8 cellular contexts compared by ENCODE assay signal in genomic region chr1:2230781-2231666, GRCh38. TPM values are rescaled to one million over a fixed set of nuclear protein-coding genes. Genes with fewer than 3 reads are reported as not detected.
A peak's percentile ranks its signal among the peaks of the same experiment; 100 is the strongest.
DNase-seq lines count a peak whose midpoint lies in the region; ATAC-seq and TF ChIP-seq lines count a peak whose summit lies in the region.

No MANE protein-coding gene starts in this region.

- H3K27ac Mint-ChIP-seq in activated CD4-positive, alpha-beta T cell treated with anti-CD3 and anti-CD28 coated beads, Interleukin-2, amount 10 ng/mL, durations not matched to agents 24 days and 14 days: peak overlapping the region; percentile 91
- H3K27ac Mint-ChIP-seq in effector memory CD8-positive, alpha-beta T cell: peak overlapping the region; percentile 96 to 99

- TF ChIP-seq POLR2A in transverse colon (IDR thresholded peaks at IDR 0.05): no peak

- no peaks in the 10 kb centered on the region for H3K27me3 ChIP-seq in muscle layer of duodenum (ENCODE audit: low read depth, low read length)
- H3K27me3 ChIP-seq in transverse colon: no peaks in the 10 kb centered on the region

- peaks cover 0 to 29% of the 10 kb centered on the region in 2 experiments; a peak in 1 of 3 replicates for H3K36me3 ChIP-seq in HEK293 (ENCODE audit: control insufficient read depth in 2 of 2, insufficient read depth in 1 of 2, low read length in 2 of 2)
- H3K36me3 ChIP-seq in muscle layer of duodenum (ENCODE audit: control insufficient read depth in 1 of 2, insufficient read depth in 2 of 2, low read length in 2 of 2): no peaks in the 10 kb centered on the region
- no peaks in the 10 kb centered on the region for H3K36me3 ChIP-seq in transverse colon

- H3K27ac ChIP-seq in HEK293 (ENCODE audit: extremely low read depth, low read depth, low read length) (peak overlapping the region; percentile 90), muscle layer of duodenum (ENCODE audit: low read length) (peak overlapping the region; percentile 79), transverse colon (peak overlapping the region; percentile 82 to 90 (median 85))

- peak; percentile 31 for ATAC-seq in effector memory CD8-positive, alpha-beta T cell (replicated peaks)

- peak overlapping the region; percentile 93 for H3K4me3 Mint-ChIP-seq in activated CD4-positive, alpha-beta T cell treated with anti-CD3 and anti-CD28 coated beads, Interleukin-2, amount 10 ng/mL, durations not matched to agents 24 days and 14 days
- H3K4me3 Mint-ChIP-seq in effector memory CD8-positive, alpha-beta T cell: peak overlapping the region; percentile 87 to 89

- in situ Hi-C loops in transverse colon (cut with MboI; ENCODE audit: low pct_ligation_motif_present in 1 of 4, low pct_unique_long_range_greater_than_20kb in 1 of 4, low sequenced_read_pairs in 3 of 4): no loop called here

- intact Hi-C loops in activated CD4-positive, alpha-beta T cell treated with anti-CD3 and anti-CD28 coated beads, Interleukin-2, amount 10 ng/mL, durations not matched to agents 24 days and 14 days (cut with micrococcal nuclease): loop anchor here (2.0 kb wide), 2 partner anchors 36 to 60 kb away; partner anchors contain the start of gene FAAP20
- intact Hi-C loops in transverse colon (cut with DNase I; ENCODE audit: low total_unique reads): loop anchor here (5.0 kb wide), 1 partner anchor 81 kb away; no protein-coding TSS in a partner anchor

- peak; percentile 86 for DNase-seq in activated CD4-positive, alpha-beta T cell treated with anti-CD3 and anti-CD28 coated beads, Interleukin-2, amount 10 ng/mL, durations not matched to agents 24 days and 14 days
- DNase-seq in effector memory CD8-positive, alpha-beta T cell: peak; percentile 72 to 82 (median 80)
- peak; percentile 55 for DNase-seq in transverse colon
- DNase-seq in amniotic stem cell (lab: John Stamatoyannopoulos, UW): no peak
- no peak for DNase-seq in HuH-7 (ENCODE audit: low spot score)
- DNase-seq in NCI-H446 treated with DMSO at 0.1 percent for 48 hours (lab: John Stamatoyannopoulos, UW): no peak

- H3K27me3 Mint-ChIP-seq in activated CD4-positive, alpha-beta T cell treated with anti-CD3 and anti-CD28 coated beads, Interleukin-2, amount 10 ng/mL, durations not matched to agents 24 days and 14 days: peaks cover 3% of the 10 kb centered on the region
- no peaks in the 10 kb centered on the region for H3K27me3 Mint-ChIP-seq in effector memory CD8-positive, alpha-beta T cell

- TF ChIP-seq EP300 in transverse colon (IDR thresholded peaks at IDR 0.05; ENCODE audit: low read depth): no peak

- no peaks in the 10 kb centered on the region for H3K9me3 ChIP-seq in HEK293 (ENCODE audit: control insufficient read depth, insufficient read depth, low read depth, low read length)
- H3K9me3 ChIP-seq in muscle layer of duodenum (ENCODE audit: control insufficient read depth in 1 of 2, low read length in 2 of 2): no peaks in the 10 kb centered on the region
- H3K9me3 ChIP-seq in transverse colon: no peaks in the 10 kb centered on the region

- peaks cover 25% of the 10 kb centered on the region for H3K36me3 Mint-ChIP-seq in activated CD4-positive, alpha-beta T cell treated with anti-CD3 and anti-CD28 coated beads, Interleukin-2, amount 10 ng/mL, durations not matched to agents 24 days and 14 days (ENCODE audit: low read depth)
- peaks cover 89% of the 10 kb centered on the region for H3K36me3 Mint-ChIP-seq in effector memory CD8-positive, alpha-beta T cell (ENCODE audit: insufficient read depth)

- peaks cover 47% of the 10 kb centered on the region for H3K4me1 Mint-ChIP-seq in activated CD4-positive, alpha-beta T cell treated with anti-CD3 and anti-CD28 coated beads, Interleukin-2, amount 10 ng/mL, durations not matched to agents 24 days and 14 days
- H3K4me1 Mint-ChIP-seq in effector memory CD8-positive, alpha-beta T cell (ENCODE audit: low read depth in 2 of 2): peaks cover 60 to 63% of the 10 kb centered on the region in 2 donors

- WGBS in transverse colon (ENCODE audit: low coverage in 1 of 2), 2 donors: 14 to 17% methylated on average over 1 to 33 of the region's 35 CpGs

- H3K9me3 Mint-ChIP-seq in activated CD4-positive, alpha-beta T cell treated with anti-CD3 and anti-CD28 coated beads, Interleukin-2, amount 10 ng/mL, durations not matched to agents 24 days and 14 days: no peaks in the 10 kb centered on the region
- no peaks in the 10 kb centered on the region for H3K9me3 Mint-ChIP-seq in effector memory CD8-positive, alpha-beta T cell

- H3K4me3 ChIP-seq in HEK293 (ENCODE audit: low read depth, low read length): peak overlapping the region; percentile 78
- H3K4me3 ChIP-seq in muscle layer of duodenum (ENCODE audit: low read depth in 1 of 2, low read length in 2 of 2): peak overlapping the region; percentile 75 to 90
- H3K4me3 ChIP-seq in transverse colon: peak overlapping the region; percentile 44 to 74 (median 61)

- CTCF ChIA-PET in HEK293 (lab: Yijun Ruan, JAX): interaction anchor here (0.6 to 1.5 kb wide), 4 partner anchors 35 to 84 kb away, joined by 3 to 7 read pairs (median 3); partner anchors contain the start of gene FAAP20

- H3K4me1 ChIP-seq in HEK293 (ENCODE audit: control insufficient read depth, insufficient read depth, low read length) (peaks cover 15% of the 10 kb centered on the region), muscle layer of duodenum (ENCODE audit: control insufficient read depth in 1 of 2, insufficient read depth in 2 of 2, low read length in 2 of 2) (peaks cover 13 to 50% of the 10 kb centered on the region in 2 donors), transverse colon (peaks cover 32 to 78% (median 71%) of the 10 kb centered on the region in 4 donors)

- TF ChIP-seq CTCF in HEK293 (tag by site-specific recombination; IDR thresholded peaks at IDR 0.05) (peak; percentile 67), transverse colon (IDR thresholded peaks at IDR 0.05) (no peak)

- POLR2A ChIA-PET in HEK293 (lab: Yijun Ruan, JAX): interaction anchor here (0.7 to 1.8 kb wide), 8 partner anchors 18 to 160 kb away, joined by 3 to 6 read pairs (median 3); partner anchors contain the start of genes MORN1 and RER1

TF ChIP-seq in HEK293, 187 proteins besides CTCF, POLR2A, EP300 and RAD21 (continues in another document):
- TF ChIP-seq ZNF184 (tag by site-specific recombination; IDR thresholded peaks at IDR 0.05): no peak
- no peak for TF ChIP-seq ZNF558 (tag by site-specific recombination; IDR thresholded peaks at IDR 0.05)
- no peak for TF ChIP-seq PRDM10 (tag by site-specific recombination; IDR thresholded peaks at IDR 0.05)
- TF ChIP-seq ZNF555 (tag by site-specific recombination; conservative IDR thresholded peaks at IDR 0.05): no peak
- TF ChIP-seq ZNF791 (tag by site-specific recombination; IDR thresholded peaks at IDR 0.05): no peak
- no peak for TF ChIP-seq ZBTB49 (tag by site-specific recombination; IDR thresholded peaks at IDR 0.05; ENCODE audit: low read depth)
- no peak for TF ChIP-seq SETDB1 (IDR thresholded peaks at IDR 0.05; ENCODE audit: insufficient read length, low read length)
- TF ChIP-seq ZNF623 (tag by site-specific recombination; IDR thresholded peaks at IDR 0.05): no peak

RNA-seq across cellular contexts. Expression of gene SKI, which starts 2.9 kb away (rescaled TPM):
- total RNA-seq in activated CD4-positive, alpha-beta T cell treated with anti-CD3 and anti-CD28 coated beads, Interleukin-2, amount 10 ng/mL, durations not matched to agents 24 days and 14 days: 40.7 and 41.1 TPM in 2 replicates
- total RNA-seq in transverse colon: 10 to 100 TPM; 24.4 to 52.4 (median 32.2) TPM

RNA-seq across cellular contexts. Expression of gene FAAP20, which starts 36.5 kb away (rescaled TPM):
- 55.8 and 60.3 TPM in 2 replicates for total RNA-seq in activated CD4-positive, alpha-beta T cell treated with anti-CD3 and anti-CD28 coated beads, Interleukin-2, amount 10 ng/mL, durations not matched to agents 24 days and 14 days
- total RNA-seq in transverse colon: 10 to 100 TPM; 19.4 to 84.5 (median 34.9) TPM

Comparison
In these comparisons a context has a peak if more than half of its experiments do, and no peak if none do; other contexts are left out.
1. DNase-seq: peak in activated CD4-positive, alpha-beta T cell treated with anti-CD3 and anti-CD28 coated beads, Interleukin-2, amount 10 ng/mL, durations not matched to agents 24 days and 14 days (single experiment), effector memory CD8-positive, alpha-beta T cell (3 of 3) and transverse colon (single experiment); none in amniotic stem cell (single experiment), HuH-7 (single experiment) and NCI-H446 treated with DMSO at 0.1 percent for 48 hours (single experiment).
2. Peak in every context shown above with its lines, with median percentiles within 50 percentile points of each other: H3K27ac ChIP-seq and H3K4me3 ChIP-seq.